8 cellular contexts compared by ENCODE assay signal in genomic region chr13:104773775-104774174, GRCh38.
DNase-seq lines count a peak whose midpoint lies in the region; ATAC-seq and TF ChIP-seq lines count a peak whose summit lies in the region.

No MANE protein-coding gene starts in this region.

- TF ChIP-seq CTCF in right atrium auricular region (IDR thresholded peaks at IDR 0.05) = peak in 1 of 2 donors; percentile 56

- intact Hi-C loops in left colon (cut with DNase I, micrococcal nuclease) = no loop called here

- DNase-seq in EL = peak; percentile 34
- peak; percentile 65 for DNase-seq in H4 (ENCODE audit: low spot score)
- peak; percentile 9 for DNase-seq in NCI-H128 (lab: John Stamatoyannopoulos, UW; ENCODE audit: unreplicated experiment)
- DNase-seq in amniotic epithelial cell (ENCODE audit: low read depth) = peak; percentile 69
- no peak for DNase-seq in left colon
- no peak for DNase-seq in activated CD4-positive, CD25-positive, alpha-beta regulatory T cell treated with anti-CD3 and anti-CD28 coated beads, Interleukin-2, amount 50 U/mL, for 72 hours
- DNase-seq in T1000 (lab: John Stamatoyannopoulos, UW) = no peak
- no peak for DNase-seq in right atrium auricular region (ENCODE audit: low spot score)

- peak; percentile 46 for ATAC-seq in left colon

- H3K27me3 ChIP-seq in right atrium auricular region = no peaks in the 10 kb centered on the region

- no peaks in the 10 kb centered on the region for H3K4me1 ChIP-seq in right atrium auricular region

- no peaks in the 10 kb centered on the region for H3K9me3 ChIP-seq in right atrium auricular region

- H3K36me3 ChIP-seq in right atrium auricular region = no peaks in the 10 kb centered on the region

- no peak overlapping the region for H3K27ac ChIP-seq in right atrium auricular region

- no peak overlapping the region for H3K4me3 ChIP-seq in right atrium auricular region

Comparison
In these comparisons a context has a peak if more than half of its experiments do, and no peak if none do; other contexts are left out.
1. DNase-seq: peak in EL (single experiment), H4 (single experiment), NCI-H128 (single experiment) and amniotic epithelial cell (single experiment); none in left colon (0 of 2), activated CD4-positive, CD25-positive, alpha-beta regulatory T cell treated with anti-CD3 and anti-CD28 coated beads, Interleukin-2, amount 50 U/mL, for 72 hours (single experiment), T1000 (single experiment) and right atrium auricular region (single experiment).